Comparison of ENCODE assay signal across 1 cellular context in genomic region chr4:159420162-159421057, GRCh38.
TF ChIP-seq lines count a peak whose summit lies in the region.

No MANE protein-coding gene starts in this region.

TF ChIP-seq in HepG2, 621 proteins besides CTCF, POLR2A, EP300 and RAD21 (continued from another document and continues in another):
- TF ChIP-seq, protein P1, sequence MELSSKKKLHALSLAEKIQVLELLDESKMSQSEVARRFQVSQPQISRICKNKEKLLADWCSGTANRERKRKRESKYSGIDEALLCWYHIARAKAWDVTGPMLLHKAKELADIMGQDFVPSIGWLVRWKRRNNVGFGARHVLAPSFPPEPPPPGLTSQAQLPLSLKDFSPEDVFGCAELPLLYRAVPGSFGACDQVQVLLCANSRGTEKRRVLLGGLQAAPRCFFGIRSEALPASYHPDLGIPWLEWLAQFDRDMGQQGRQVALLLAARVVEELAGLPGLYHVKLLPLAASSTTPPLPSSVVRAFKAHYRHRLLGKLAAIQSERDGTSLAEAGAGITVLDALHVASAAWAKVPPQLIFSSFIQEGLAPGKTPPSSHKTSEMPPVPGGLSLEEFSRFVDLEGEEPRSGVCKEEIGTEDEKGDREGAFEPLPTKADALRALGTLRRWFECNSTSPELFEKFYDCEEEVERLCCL (CRISPR knock-in tag; IDR thresholded peaks at IDR 0.05; ENCODE audit: borderline replicate concordance): no peak
- no peak for TF ChIP-seq SRSF4 (IDR thresholded peaks at IDR 0.05; ENCODE audit: low read depth, low read length, poor library complexity, severe bottlenecking)
- TF ChIP-seq SSRP1 (CRISPR knock-in tag; IDR thresholded peaks at IDR 0.05): no peak
- TF ChIP-seq PRPF4 (IDR thresholded peaks at IDR 0.05; ENCODE audit: low read depth, low read length, poor library complexity, severe bottlenecking): peak; percentile 21
- no peak for TF ChIP-seq THAP7 (CRISPR knock-in tag; IDR thresholded peaks at IDR 0.05)
- TF ChIP-seq, protein P2, sequence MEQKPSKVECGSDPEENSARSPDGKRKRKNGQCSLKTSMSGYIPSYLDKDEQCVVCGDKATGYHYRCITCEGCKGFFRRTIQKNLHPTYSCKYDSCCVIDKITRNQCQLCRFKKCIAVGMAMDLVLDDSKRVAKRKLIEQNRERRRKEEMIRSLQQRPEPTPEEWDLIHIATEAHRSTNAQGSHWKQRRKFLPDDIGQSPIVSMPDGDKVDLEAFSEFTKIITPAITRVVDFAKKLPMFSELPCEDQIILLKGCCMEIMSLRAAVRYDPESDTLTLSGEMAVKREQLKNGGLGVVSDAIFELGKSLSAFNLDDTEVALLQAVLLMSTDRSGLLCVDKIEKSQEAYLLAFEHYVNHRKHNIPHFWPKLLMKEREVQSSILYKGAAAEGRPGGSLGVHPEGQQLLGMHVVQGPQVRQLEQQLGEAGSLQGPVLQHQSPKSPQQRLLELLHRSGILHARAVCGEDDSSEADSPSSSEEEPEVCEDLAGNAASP (CRISPR knock-in tag; IDR thresholded peaks at IDR 0.05; ENCODE audit: borderline replicate concordance): peak; percentile 74; the same call in 1 of the 2 replicates
- no peak for TF ChIP-seq MAF1 (CRISPR knock-in tag; IDR thresholded peaks at IDR 0.05; ENCODE audit: borderline replicate concordance)
- TF ChIP-seq KDM5A (IDR thresholded peaks at IDR 0.05; ENCODE audit: borderline replicate concordance, low read length): no peak
- 0 out of 2 replicates have a peak, but pooled peaks have one; percentile 3 for TF ChIP-seq ZBTB4 (CRISPR knock-in tag; IDR thresholded peaks at IDR 0.05; ENCODE audit: borderline replicate concordance)
- TF ChIP-seq SOX13 (IDR thresholded peaks at IDR 0.05): peak; percentile 79
- peak in 1 of 2 experiments; percentile 95; a peak in 2 of 4 replicates for TF ChIP-seq SOX13 (CRISPR knock-in tag; conservative IDR thresholded peaks at IDR 0.05 in 1 of 2, IDR thresholded peaks at IDR 0.05 in 1 of 2)
- TF ChIP-seq ZNF543 (CRISPR knock-in tag; IDR thresholded peaks at IDR 0.05): peak; percentile 48; the same call in 1 of the 2 replicates
- TF ChIP-seq HDAC2 (CRISPR knock-in tag; IDR thresholded peaks at IDR 0.05): peak; percentile 93
- TF ChIP-seq ZNF235 (CRISPR knock-in tag; IDR thresholded peaks at IDR 0.05; ENCODE audit: borderline replicate concordance): no peak
- peak; percentile 16; the same call in 1 of the 2 replicates for TF ChIP-seq FOXA1 (IDR thresholded peaks at IDR 0.05)
- TF ChIP-seq FOXA1 (CRISPR knock-in tag; IDR thresholded peaks at IDR 0.05): peak; percentile 97
- TF ChIP-seq SP1 (IDR thresholded peaks at IDR 0.05): no peak
- peak; percentile 31; the same call in 1 of the 2 replicates for TF ChIP-seq SP1 (CRISPR knock-in tag; IDR thresholded peaks at IDR 0.05)
- TF ChIP-seq, protein P3, sequence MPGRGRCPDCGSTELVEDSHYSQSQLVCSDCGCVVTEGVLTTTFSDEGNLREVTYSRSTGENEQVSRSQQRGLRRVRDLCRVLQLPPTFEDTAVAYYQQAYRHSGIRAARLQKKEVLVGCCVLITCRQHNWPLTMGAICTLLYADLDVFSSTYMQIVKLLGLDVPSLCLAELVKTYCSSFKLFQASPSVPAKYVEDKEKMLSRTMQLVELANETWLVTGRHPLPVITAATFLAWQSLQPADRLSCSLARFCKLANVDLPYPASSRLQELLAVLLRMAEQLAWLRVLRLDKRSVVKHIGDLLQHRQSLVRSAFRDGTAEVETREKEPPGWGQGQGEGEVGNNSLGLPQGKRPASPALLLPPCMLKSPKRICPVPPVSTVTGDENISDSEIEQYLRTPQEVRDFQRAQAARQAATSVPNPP (CRISPR knock-in tag; IDR thresholded peaks at IDR 0.05): 0 out of 2 replicates have a peak, but pooled peaks have one; percentile 60
- no peak for TF ChIP-seq ZBTB14 (CRISPR knock-in tag; IDR thresholded peaks at IDR 0.05)
- no peak for TF ChIP-seq ZNF569 (CRISPR knock-in tag; IDR thresholded peaks at IDR 0.05; ENCODE audit: borderline replicate concordance)
- TF ChIP-seq, protein P4, sequence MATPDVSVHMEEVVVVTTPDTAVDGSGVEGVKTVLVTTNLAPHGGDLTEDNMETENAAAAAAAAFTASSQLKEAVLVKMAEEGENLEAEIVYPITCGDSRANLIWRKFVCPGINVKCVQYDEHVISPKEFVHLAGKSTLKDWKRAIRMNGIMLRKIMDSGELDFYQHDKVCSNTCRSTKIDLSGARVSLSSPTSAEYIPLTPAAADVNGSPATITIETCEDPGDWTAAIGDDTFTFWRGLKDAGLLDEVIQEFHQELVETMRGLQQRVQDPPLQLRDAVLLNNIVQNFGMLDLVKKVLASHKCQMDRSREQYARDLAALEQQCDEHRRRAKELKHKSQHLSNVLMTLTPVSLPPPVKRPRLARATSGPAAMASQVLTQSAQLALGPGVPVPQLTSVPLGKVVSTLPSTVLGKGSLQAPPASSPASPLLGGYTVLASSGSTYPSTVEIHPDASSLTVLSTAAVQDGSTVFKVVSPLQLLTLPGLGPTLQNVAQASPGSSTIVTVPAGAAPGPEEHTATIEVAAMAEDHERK (CRISPR knock-in tag; IDR thresholded peaks at IDR 0.05; ENCODE audit: low read depth): no peak
- no peak; the same call in 1 of the 2 replicates for TF ChIP-seq RFXANK (CRISPR knock-in tag; IDR thresholded peaks at IDR 0.05)
- TF ChIP-seq ATF4 (CRISPR knock-in tag; IDR thresholded peaks at IDR 0.05): peak in 1 of 2 experiments; percentile 92; a peak in 2 of 4 replicates
- peak; percentile 41 for TF ChIP-seq AGO2 (optimal IDR thresholded peaks at IDR 0.05; ENCODE audit: low read depth, low read length)
- TF ChIP-seq, protein P5, sequence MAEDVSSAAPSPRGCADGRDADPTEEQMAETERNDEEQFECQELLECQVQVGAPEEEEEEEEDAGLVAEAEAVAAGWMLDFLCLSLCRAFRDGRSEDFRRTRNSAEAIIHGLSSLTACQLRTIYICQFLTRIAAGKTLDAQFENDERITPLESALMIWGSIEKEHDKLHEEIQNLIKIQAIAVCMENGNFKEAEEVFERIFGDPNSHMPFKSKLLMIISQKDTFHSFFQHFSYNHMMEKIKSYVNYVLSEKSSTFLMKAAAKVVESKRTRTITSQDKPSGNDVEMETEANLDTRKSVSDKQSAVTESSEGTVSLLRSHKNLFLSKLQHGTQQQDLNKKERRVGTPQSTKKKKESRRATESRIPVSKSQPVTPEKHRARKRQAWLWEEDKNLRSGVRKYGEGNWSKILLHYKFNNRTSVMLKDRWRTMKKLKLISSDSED (CRISPR knock-in tag; IDR thresholded peaks at IDR 0.05): no peak
- TF ChIP-seq ZNF343 (CRISPR knock-in tag; IDR thresholded peaks at IDR 0.05): no peak
- peak; percentile 94 for TF ChIP-seq HMG20A (CRISPR knock-in tag; IDR thresholded peaks at IDR 0.05; ENCODE audit: borderline replicate concordance)
- TF ChIP-seq NFE2L2 (IDR thresholded peaks at IDR 0.05; ENCODE audit: low read length): no peak
- no peak for TF ChIP-seq PAWR (CRISPR knock-in tag; IDR thresholded peaks at IDR 0.05; ENCODE audit: borderline replicate concordance)
- TF ChIP-seq, protein P6, sequence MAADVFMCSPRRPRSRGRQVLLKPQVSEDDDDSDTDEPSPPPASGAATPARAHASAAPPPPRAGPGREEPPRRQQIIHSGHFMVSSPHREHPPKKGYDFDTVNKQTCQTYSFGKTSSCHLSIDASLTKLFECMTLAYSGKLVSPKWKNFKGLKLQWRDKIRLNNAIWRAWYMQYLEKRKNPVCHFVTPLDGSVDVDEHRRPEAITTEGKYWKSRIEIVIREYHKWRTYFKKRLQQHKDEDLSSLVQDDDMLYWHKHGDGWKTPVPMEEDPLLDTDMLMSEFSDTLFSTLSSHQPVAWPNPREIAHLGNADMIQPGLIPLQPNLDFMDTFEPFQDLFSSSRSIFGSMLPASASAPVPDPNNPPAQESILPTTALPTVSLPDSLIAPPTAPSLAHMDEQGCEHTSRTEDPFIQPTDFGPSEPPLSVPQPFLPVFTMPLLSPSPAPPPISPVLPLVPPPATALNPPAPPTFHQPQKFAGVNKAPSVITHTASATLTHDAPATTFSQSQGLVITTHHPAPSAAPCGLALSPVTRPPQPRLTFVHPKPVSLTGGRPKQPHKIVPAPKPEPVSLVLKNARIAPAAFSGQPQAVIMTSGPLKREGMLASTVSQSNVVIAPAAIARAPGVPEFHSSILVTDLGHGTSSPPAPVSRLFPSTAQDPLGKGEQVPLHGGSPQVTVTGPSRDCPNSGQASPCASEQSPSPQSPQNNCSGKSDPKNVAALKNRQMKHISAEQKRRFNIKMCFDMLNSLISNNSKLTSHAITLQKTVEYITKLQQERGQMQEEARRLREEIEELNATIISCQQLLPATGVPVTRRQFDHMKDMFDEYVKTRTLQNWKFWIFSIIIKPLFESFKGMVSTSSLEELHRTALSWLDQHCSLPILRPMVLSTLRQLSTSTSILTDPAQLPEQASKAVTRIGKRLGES (CRISPR knock-in tag; IDR thresholded peaks at IDR 0.05; ENCODE audit: borderline replicate concordance): no peak
- no peak; the same call in 1 of the 2 replicates for TF ChIP-seq ZSCAN9 (CRISPR knock-in tag; IDR thresholded peaks at IDR 0.05; ENCODE audit: borderline replicate concordance)
- TF ChIP-seq ZNF101 (CRISPR knock-in tag; IDR thresholded peaks at IDR 0.05; ENCODE audit: borderline replicate concordance, low read depth): no peak
- peak; percentile 85 for TF ChIP-seq NCOR1 (IDR thresholded peaks at IDR 0.05; ENCODE audit: borderline replicate concordance, low read length)
- TF ChIP-seq AHR (CRISPR knock-in tag; IDR thresholded peaks at IDR 0.05): no peak
- TF ChIP-seq YEATS2 (CRISPR knock-in tag; IDR thresholded peaks at IDR 0.05; ENCODE audit: borderline replicate concordance): 0 out of 2 replicates have a peak, but pooled peaks have one; percentile 49
- TF ChIP-seq ZNF660 (CRISPR knock-in tag; IDR thresholded peaks at IDR 0.05; ENCODE audit: borderline replicate concordance, low read depth): no peak
- TF ChIP-seq HMGA1 (CRISPR knock-in tag; conservative IDR thresholded peaks at IDR 0.05): no peak
- TF ChIP-seq PLSCR1 (CRISPR knock-in tag; IDR thresholded peaks at IDR 0.05; ENCODE audit: borderline replicate concordance): no peak
- TF ChIP-seq ZNF350 (CRISPR knock-in tag; IDR thresholded peaks at IDR 0.05; ENCODE audit: borderline replicate concordance, low read depth): no peak
- peak; percentile 29; the same call in 1 of the 2 replicates for TF ChIP-seq GMEB1 (CRISPR knock-in tag; IDR thresholded peaks at IDR 0.05; ENCODE audit: borderline replicate concordance)
